ENCODE assay signal across 13 cellular contexts in genomic region chr2:197079832-197080555, GRCh38.
DNase-seq lines count a peak whose midpoint lies in the region; ATAC-seq and TF ChIP-seq lines count a peak whose summit lies in the region.
"Had no signal": no experiment of that assay in that cellular context is flagged by ENCODE, and none has a peak within 500 bp of the region (broad histone marks: within the 10 kb centered on the region; RNA-seq: fewer than 3 reads in every experiment).

No MANE protein-coding gene starts in this region.

- H3K36me3 Mint-ChIP-seq in natural killer cell, result peaks cover 36% of the 10 kb centered on the region
- H3K36me3 Mint-ChIP-seq in natural killer cell treated with Interleukin-12 subunit alpha and Interleukin-12 subunit beta and Interleukin-15 and Interleukin-18, amount 100 ng/mL, for 72 hours, result peaks cover 52% of the 10 kb centered on the region

- WGBS in right cardiac atrium, result 61% methylated on average over 6 of the region's 6 CpGs
- 13 to 14% methylated on average over 6 of the region's 6 CpGs for WGBS in aorta, 2 donors

- no peak for TF ChIP-seq CTCF in natural killer cell (IDR thresholded peaks at IDR 0.05)

- H3K4me1 Mint-ChIP-seq in natural killer cell, result peaks cover 0 to 11% of the 10 kb centered on the region in 2 donors
- H3K4me1 Mint-ChIP-seq in natural killer cell treated with Interleukin-12 subunit alpha and Interleukin-12 subunit beta and Interleukin-15 and Interleukin-18, amount 100 ng/mL, for 72 hours (ENCODE audit: low read depth in 2 of 2), result peaks cover 4 to 20% of the 10 kb centered on the region in 2 donors

- H3K9me3 ChIP-seq in SJCRH30 (replicated peaks) (no peaks in the 10 kb centered on the region), right cardiac atrium (ENCODE audit: control insufficient read depth, low read length) (no peaks in the 10 kb centered on the region), aorta (ENCODE audit: control insufficient read depth, low read length) (no peaks in the 10 kb centered on the region)
- H3K9me3 ChIP-seq: psoas muscle had no signal

- H3K27me3 Mint-ChIP-seq in natural killer cell (ENCODE audit: low read depth in 2 of 2), result no peaks in the 10 kb centered on the region
- no peaks in the 10 kb centered on the region for H3K27me3 Mint-ChIP-seq in natural killer cell treated with Interleukin-12 subunit alpha and Interleukin-12 subunit beta and Interleukin-15 and Interleukin-18, amount 100 ng/mL, for 72 hours
- H3K27me3 Mint-ChIP-seq: activated CD8-positive, alpha-beta T cell treated with anti-CD3 and anti-CD28 coated beads for 36 hours had no signal

- peak overlapping the region; percentile 22 to 78 for H3K27ac Mint-ChIP-seq in natural killer cell
- H3K27ac Mint-ChIP-seq in natural killer cell treated with Interleukin-12 subunit alpha and Interleukin-12 subunit beta and Interleukin-15 and Interleukin-18, amount 100 ng/mL, for 72 hours, result peak overlapping the region in 1 of 2 donors; percentile 78
- H3K27ac Mint-ChIP-seq: activated CD8-positive, alpha-beta T cell treated with anti-CD3 and anti-CD28 coated beads for 36 hours had no signal

- DNase-seq in natural killer cell (no peak), SJCRH30 (peak; percentile 22 to 50), right cardiac atrium (peak in 2 of 3 donors; percentile 28 to 76), aorta (no peak), NCI-H345 (lab: John Stamatoyannopoulos, UW) (no peak)
- no peak for DNase-seq in natural killer cell treated with Interleukin-12 subunit alpha and Interleukin-12 subunit beta and Interleukin-15 and Interleukin-18, amount 100 ng/mL, for 72 hours (ENCODE audit: low spot score)
- DNase-seq: activated CD8-positive, alpha-beta T cell treated with anti-CD3 and anti-CD28 coated beads for 36 hours; AML-193; GOT3; OCI-M1; psoas muscle had no signal

- no peaks in the 10 kb centered on the region for H3K27me3 ChIP-seq in SJCRH30
- no peaks in the 10 kb centered on the region for H3K27me3 ChIP-seq in right cardiac atrium (ENCODE audit: control insufficient read depth, insufficient read depth)
- H3K27me3 ChIP-seq in aorta (ENCODE audit: control insufficient read depth in 1 of 2, insufficient read depth in 2 of 2, low read length in 1 of 2), result no peaks in the 10 kb centered on the region

- ATAC-seq in natural killer cell, result no peak
- no peak for ATAC-seq in natural killer cell treated with Interleukin-12 subunit alpha and Interleukin-12 subunit beta and Interleukin-15 and Interleukin-18, amount 100 ng/mL, for 72 hours
- ATAC-seq in right cardiac atrium, result peak; percentile 66 to 85
- peak; percentile 74 for ATAC-seq in aorta (ENCODE audit: low FRiP score)
- no peak for ATAC-seq in HG03439 (IDR thresholded peaks at IDR 0.05; ENCODE audit: unreplicated experiment)
- ATAC-seq in GM19455 (IDR thresholded peaks at IDR 0.05; ENCODE audit: unreplicated experiment), result no peak
- ATAC-seq: activated CD8-positive, alpha-beta T cell treated with anti-CD3 and anti-CD28 coated beads for 36 hours; psoas muscle had no signal

- no peak overlapping the region for H3K27ac ChIP-seq in SJCRH30
- no peak overlapping the region for H3K27ac ChIP-seq in right cardiac atrium (ENCODE audit: low read length)
- H3K27ac ChIP-seq in aorta (ENCODE audit: low read depth in 1 of 2, low read length in 2 of 2), result peak overlapping the region in 1 of 2 donors; percentile 72
- H3K27ac ChIP-seq: psoas muscle had no signal

- peaks cover 0 to 5% of the 10 kb centered on the region in 2 donors for H3K9me3 Mint-ChIP-seq in natural killer cell
- no peaks in the 10 kb centered on the region for H3K9me3 Mint-ChIP-seq in natural killer cell treated with Interleukin-12 subunit alpha and Interleukin-12 subunit beta and Interleukin-15 and Interleukin-18, amount 100 ng/mL, for 72 hours

- no peak overlapping the region for H3K4me3 Mint-ChIP-seq in natural killer cell
- no peak overlapping the region for H3K4me3 Mint-ChIP-seq in natural killer cell treated with Interleukin-12 subunit alpha and Interleukin-12 subunit beta and Interleukin-15 and Interleukin-18, amount 100 ng/mL, for 72 hours
- H3K4me3 Mint-ChIP-seq: activated CD8-positive, alpha-beta T cell treated with anti-CD3 and anti-CD28 coated beads for 36 hours had no signal

- no peaks in the 10 kb centered on the region for H3K4me1 ChIP-seq in SJCRH30
- H3K4me1 ChIP-seq in right cardiac atrium (ENCODE audit: control insufficient read depth, insufficient read depth, low read length), result peaks cover 6% of the 10 kb centered on the region
- peaks cover 4 to 6% of the 10 kb centered on the region in 2 donors for H3K4me1 ChIP-seq in aorta (ENCODE audit: control insufficient read depth in 1 of 2, insufficient read depth in 2 of 2, low read length in 2 of 2)
- H3K4me1 ChIP-seq: psoas muscle had no signal

- H3K36me3 ChIP-seq in SJCRH30, result no peaks in the 10 kb centered on the region
- H3K36me3 ChIP-seq in aorta (ENCODE audit: control insufficient read depth in 1 of 2, insufficient read depth in 2 of 2, low read length in 1 of 2), result peaks cover 0 to 4% of the 10 kb centered on the region in 2 donors

- H3K4me3 ChIP-seq in SJCRH30 (no peak overlapping the region), right cardiac atrium (ENCODE audit: low read length) (no peak overlapping the region), aorta (ENCODE audit: low read length in 2 of 2) (no peak overlapping the region)
- H3K4me3 ChIP-seq: psoas muscle had no signal

- intact Hi-C loops in natural killer cell (cut with micrococcal nuclease), result no loop called here
- intact Hi-C loops in right cardiac atrium (cut with DNase I), result no loop called here
- intact Hi-C loops in aorta (cut with DNase I), result no loop called here

Comparison
In these comparisons a context has a peak if more than half of its experiments do, and no peak if none do; other contexts are left out.
1. ATAC-seq: peak in right cardiac atrium (2 of 2) and aorta (single experiment); none in natural killer cell (0 of 3), natural killer cell treated with Interleukin-12 subunit alpha and Interleukin-12 subunit beta and Interleukin-15 and Interleukin-18, amount 100 ng/mL, for 72 hours (0 of 2), HG03439 (single experiment) and GM19455 (single experiment).
2. DNase-seq: peak in SJCRH30 (2 of 2) and right cardiac atrium (2 of 3); none in natural killer cell (single experiment), natural killer cell treated with Interleukin-12 subunit alpha and Interleukin-12 subunit beta and Interleukin-15 and Interleukin-18, amount 100 ng/mL, for 72 hours (single experiment), aorta (0 of 2) and NCI-H345 (single experiment).